Comparison of ENCODE assay signal across 1 cellular context in genomic region chr10:129442866-129443265, GRCh38.
TF ChIP-seq lines count a peak whose summit lies in the region.

No MANE protein-coding gene starts in this region.

TF ChIP-seq in IMR-90, 13 proteins besides CTCF, POLR2A, EP300 and RAD21 (continued from another document):
- TF ChIP-seq ELK1 (IDR thresholded peaks at IDR 0.05; ENCODE audit: borderline replicate concordance, low read depth, low read length): no peak
- no peak for TF ChIP-seq MAZ (IDR thresholded peaks at IDR 0.05; ENCODE audit: borderline replicate concordance, low read depth, low read length)
- no peak for TF ChIP-seq FOS (IDR thresholded peaks at IDR 0.05; ENCODE audit: low read depth, low read length)
- no peak for TF ChIP-seq BHLHE40 (IDR thresholded peaks at IDR 0.05; ENCODE audit: low read depth, low read length)
TF ChIP-seq in IMR-90: peak in this region for 0.
